Comparison of ENCODE assay signal across 8 cellular contexts in genomic region chr1:151968058-151968457, GRCh38. TPM values are rescaled to one million over a fixed set of nuclear protein-coding genes. Genes with fewer than 3 reads are reported as not detected.
DNase-seq lines count a peak whose midpoint lies in the region; ATAC-seq and TF ChIP-seq lines count a peak whose summit lies in the region.

No MANE protein-coding gene starts in this region.

- no peaks in the 10 kb centered on the region for H3K79me2 ChIP-seq in SU-DHL-6 (ENCODE audit: insufficient read depth, low read length)

- H3K9me3 ChIP-seq in CD8-positive, alpha-beta memory T cell (ENCODE audit: low read length), result no peaks in the 10 kb centered on the region
- H3K9me3 ChIP-seq in SU-DHL-6 (ENCODE audit: insufficient read depth, low read length), result no peaks in the 10 kb centered on the region
- no peaks in the 10 kb centered on the region for H3K9me3 ChIP-seq in body of pancreas
- H3K9me3 ChIP-seq in tibial artery, result no peaks in the 10 kb centered on the region

- no peak overlapping the region for H3K27ac ChIP-seq in CD8-positive, alpha-beta memory T cell (ENCODE audit: low read depth, low read length)
- H3K27ac ChIP-seq in SU-DHL-6 (ENCODE audit: low read depth, low read length), result no peak overlapping the region
- H3K27ac ChIP-seq in body of pancreas, result no peak overlapping the region
- H3K27ac ChIP-seq in tibial artery, result no peak overlapping the region

- peaks cover 4% of the 10 kb centered on the region in 2 donors for H3K27me3 Mint-ChIP-seq in CD8-positive, alpha-beta memory T cell

- H3K4me3 ChIP-seq in CD8-positive, alpha-beta memory T cell (ENCODE audit: low read length), result no peak overlapping the region
- H3K4me3 ChIP-seq in SU-DHL-6 (ENCODE audit: insufficient read depth, low read length, poor library complexity, severe bottlenecking) (no peak overlapping the region), body of pancreas (no peak overlapping the region), tibial artery (no peak overlapping the region)

- peak; percentile 65 for ATAC-seq in body of pancreas
- ATAC-seq in left lobe of liver, result peak; percentile 99
- ATAC-seq in HG03196 (IDR thresholded peaks at IDR 0.05; ENCODE audit: unreplicated experiment), result no peak
- ATAC-seq in GM19463 (IDR thresholded peaks at IDR 0.05; ENCODE audit: unreplicated experiment), result no peak

- H3K27ac Mint-ChIP-seq in CD8-positive, alpha-beta memory T cell, result no peak overlapping the region

- no peak overlapping the region for H3K4me2 ChIP-seq in SU-DHL-6 (ENCODE audit: low read depth, low read length, poor library complexity, severe bottlenecking)

- peaks cover 5% of the 10 kb centered on the region for H3K4me1 ChIP-seq in CD8-positive, alpha-beta memory T cell (ENCODE audit: insufficient read depth, low read length)
- H3K4me1 ChIP-seq in body of pancreas (peaks cover 20% of the 10 kb centered on the region), tibial artery (peaks cover 0 to 6% (median 0%) of the 10 kb centered on the region in 4 donors)

- H3K4me1 Mint-ChIP-seq in CD8-positive, alpha-beta memory T cell, result peaks cover 7 to 13% (median 11%) of the 10 kb centered on the region in 3 donors

- no peak for TF ChIP-seq POLR2A in body of pancreas (IDR thresholded peaks at IDR 0.05)

- H3K9me2 ChIP-seq in SU-DHL-6 (replicated peaks; ENCODE audit: insufficient read depth, low read length), result no peaks in the 10 kb centered on the region

- intact Hi-C loops in body of pancreas (cut with DNase I), result no loop called here
- intact Hi-C loops in tibial artery (cut with DNase I; ENCODE audit: low total_unique reads), result no loop called here

- no peaks in the 10 kb centered on the region for H3K9me3 Mint-ChIP-seq in CD8-positive, alpha-beta memory T cell

- no peaks in the 10 kb centered on the region for H3K27me3 ChIP-seq in CD8-positive, alpha-beta memory T cell (ENCODE audit: insufficient read depth, low read length, poor library complexity, severe bottlenecking)
- H3K27me3 ChIP-seq in SU-DHL-6 (ENCODE audit: low read length), result no peaks in the 10 kb centered on the region
- H3K27me3 ChIP-seq in body of pancreas, result no peaks in the 10 kb centered on the region
- H3K27me3 ChIP-seq in tibial artery, result peaks cover 0 to 8% of the 10 kb centered on the region in 2 donors

- H3K4me3 Mint-ChIP-seq in CD8-positive, alpha-beta memory T cell, result no peak overlapping the region

- no peaks in the 10 kb centered on the region for H4K20me1 ChIP-seq in SU-DHL-6 (ENCODE audit: low read depth, low read length)

- H3K36me3 Mint-ChIP-seq in CD8-positive, alpha-beta memory T cell, result no peaks in the 10 kb centered on the region

- CTCF ChIA-PET in CD8-positive, alpha-beta memory T cell (lab: Charles Lee), result interaction anchor here (0.6 to 11.8 kb wide), 24 partner anchors 8 to 215 kb away, joined by 3 to 339 read pairs (median 5); partner anchors contain the start of gene S100A10

- peak in 4 of 5 donors; percentile 30 to 74 (median 71) for DNase-seq in CD8-positive, alpha-beta memory T cell
- DNase-seq in HUDEP-2 (lab: John Stamatoyannopoulos, UW; ENCODE audit: unreplicated experiment in 76 of 76) (peak in 49 of 76 experiments; percentile 7 to 73 (median 41)), body of pancreas (peak in 3 of 4 donors; percentile 43 to 53 (median 47)), left lobe of liver (ENCODE audit: low spot score) (peak; percentile 53), tibial artery (no peak)

- no peak overlapping the region for H2AFZ ChIP-seq in SU-DHL-6 (ENCODE audit: low read depth, low read length, severe bottlenecking)

- H3F3A ChIP-seq in SU-DHL-6 (ENCODE audit: insufficient read depth), result no peaks in the 10 kb centered on the region

- H3K9ac ChIP-seq in SU-DHL-6 (ENCODE audit: low read length), result no peak overlapping the region

- whole genome bisulfite sequencing in body of pancreas, 2 donors, result 35 to 47% methylated on average over 4 of the region's 4 CpGs

- no peaks in the 10 kb centered on the region for H3K36me3 ChIP-seq in CD8-positive, alpha-beta memory T cell (ENCODE audit: insufficient read depth, low read length)
- H3K36me3 ChIP-seq in SU-DHL-6 (ENCODE audit: low read length), result no peaks in the 10 kb centered on the region
- H3K36me3 ChIP-seq in body of pancreas (replicated peaks in 1 of 2; ENCODE audit: insufficient read depth in 1 of 2, low read depth in 2 of 2), result no peaks in the 10 kb centered on the region
- H3K36me3 ChIP-seq in tibial artery, result no peaks in the 10 kb centered on the region

- POLR2A ChIA-PET in CD8-positive, alpha-beta memory T cell (lab: Charles Lee), result interaction anchor here (0.6 to 1.5 kb wide), 4 partner anchors 24 to 34 kb away, joined by 3 to 4 read pairs (median 4); partner anchors contain the start of gene S100A10

- TF ChIP-seq CTCF in SU-DHL-6 (IDR thresholded peaks at IDR 0.05; ENCODE audit: insufficient read depth, low read length, poor library complexity, severe bottlenecking) (peak; percentile 73), body of pancreas (IDR thresholded peaks at IDR 0.05) (peak; percentile 44 to 82 (median 62)), tibial artery (IDR thresholded peaks at IDR 0.05) (peak; percentile 65 to 71)

RNA-seq across cellular contexts. Expression of gene S100A10, which starts 25.6 kb away (rescaled TPM):
- total RNA-seq in CD8-positive, alpha-beta memory T cell, result 100 to 1,000 TPM; 263 to 279 TPM
- polyA plus RNA-seq in CD8-positive, alpha-beta memory T cell, result 1,167 TPM
- 100 to 1,000 TPM in 1 of 2 donors, 10 to 100 TPM in 1; 40.7 to 105 TPM for total RNA-seq in body of pancreas
- total RNA-seq in left lobe of liver, result 45.0 TPM

RNA-seq across cellular contexts. Expression of gene THEM4, which starts 58.7 kb away (rescaled TPM):
- total RNA-seq in CD8-positive, alpha-beta memory T cell, result 10 to 100 TPM; 31.4 to 31.7 TPM
- 77.0 TPM for polyA plus RNA-seq in CD8-positive, alpha-beta memory T cell
- total RNA-seq in body of pancreas (10 to 100 TPM; 11.9 to 30.3 TPM), left lobe of liver (9.3 TPM)

Comparison
In these comparisons a context has a peak if more than half of its experiments do, and no peak if none do; other contexts are left out.
1. DNase-seq: peak in CD8-positive, alpha-beta memory T cell (4 of 5), HUDEP-2 (49 of 76), body of pancreas (3 of 4) and left lobe of liver (single experiment); none in tibial artery (0 of 2).
2. ATAC-seq: peak in body of pancreas (single experiment) and left lobe of liver (single experiment); none in HG03196 (single experiment) and GM19463 (single experiment).
3. Peak in every context shown above with its lines, with median percentiles within 50 percentile points of each other: CTCF ChIP-seq.